ENCODE assay signal across 11 cellular contexts in genomic region chr20:57429579-57430202, GRCh38. TPM values are rescaled to one million over a fixed set of nuclear protein-coding genes. Genes with fewer than 3 reads are reported as not detected.
DNase-seq lines count a peak whose midpoint lies in the region; ATAC-seq and TF ChIP-seq lines count a peak whose summit lies in the region.
"Had no signal": no experiment of that assay in that cellular context is flagged by ENCODE, and none has a peak within 500 bp of the region (broad histone marks: within the 10 kb centered on the region; RNA-seq: fewer than 3 reads in every experiment).

No MANE protein-coding gene starts in this region.

- ATAC-seq in HG03378 (IDR thresholded peaks at IDR 0.05; ENCODE audit: unreplicated experiment) (peak; percentile 40), HG02885 (IDR thresholded peaks at IDR 0.05; ENCODE audit: poor library complexity, unreplicated experiment) (no peak)
- ATAC-seq: left ventricle myocardium superior had no signal

- peaks cover 89% of the 10 kb centered on the region for H3K4me1 Mint-ChIP-seq in CD14-positive monocyte
- H3K4me1 Mint-ChIP-seq in immature natural killer cell = peaks cover 49 to 50% of the 10 kb centered on the region in 2 donors

- DNase-seq in CD14-positive monocyte (ENCODE audit: low spot score) (peak; percentile 92), SKM-1 treated with dmso at 0.1 percent for 144 hours (lab: John Stamatoyannopoulos, UW; ENCODE audit: unreplicated experiment) (peak; percentile 87), immature natural killer cell (no peak), NCI-H1092 (lab: John Stamatoyannopoulos, UW) (no peak), ascending aorta (ENCODE audit: low spot score in 2 of 2) (no peak), pons (ENCODE audit: low spot score) (no peak)
- DNase-seq: activated naive CD4-positive, alpha-beta T cell treated with anti-CD3 and anti-CD28 coated beads, Interleukin-2, amount 10 ng/mL, durations not matched to agents 7 days and 5 days; DMS 273 treated with DMSO at 0.1 percent for 48 hours had no signal

- H3K27ac ChIP-seq in ascending aorta = peak overlapping the region in 1 of 2 donors; percentile 62

- H3K4me3 Mint-ChIP-seq in CD14-positive monocyte (peak overlapping the region in 1 of 2 donors; percentile 68), immature natural killer cell (peak overlapping the region in 3 of 5 donors; percentile 1 to 46 (median 3))
- H3K4me3 Mint-ChIP-seq: activated naive CD4-positive, alpha-beta T cell treated with anti-CD3 and anti-CD28 coated beads, Interleukin-2, amount 10 ng/mL, durations not matched to agents 7 days and 5 days had no signal

- TF ChIP-seq CTCF in CD14-positive monocyte (IDR thresholded peaks at IDR 0.05) (no peak), ascending aorta (IDR thresholded peaks at IDR 0.05) (no peak)

- no peaks in the 10 kb centered on the region for H3K9me3 ChIP-seq in ascending aorta

- H3K4me3 ChIP-seq in ascending aorta = no peak overlapping the region

- H3K36me3 ChIP-seq in ascending aorta = no peaks in the 10 kb centered on the region

- H3K27me3 ChIP-seq in ascending aorta = no peaks in the 10 kb centered on the region

- H3K4me1 ChIP-seq in ascending aorta = peaks cover 0 to 20% of the 10 kb centered on the region in 2 donors

- H3K27ac Mint-ChIP-seq in CD14-positive monocyte = peak overlapping the region; percentile 95 to 99 (median 97)
- peak overlapping the region in 1 of 6 donors; percentile 67 for H3K27ac Mint-ChIP-seq in immature natural killer cell
- H3K27ac Mint-ChIP-seq: activated naive CD4-positive, alpha-beta T cell treated with anti-CD3 and anti-CD28 coated beads, Interleukin-2, amount 10 ng/mL, durations not matched to agents 7 days and 5 days had no signal

- H3K36me3 Mint-ChIP-seq in CD14-positive monocyte (peaks cover 6% of the 10 kb centered on the region in 2 donors), immature natural killer cell (peaks cover 0 to 6% (median 0%) of the 10 kb centered on the region in 3 donors)

- intact Hi-C loops in CD14-positive monocyte (cut with micrococcal nuclease) = loop anchor here (2.0 to 5.0 kb wide), 3 partner anchors 37 to 198 kb away; partner anchors contain the start of gene RBM38 (in 2 of the 2)
- intact Hi-C loops in ascending aorta (cut with DNase I) = no loop called here

- H3K27me3 Mint-ChIP-seq in CD14-positive monocyte (ENCODE audit: low read depth in 3 of 3) = peaks cover 0 to 5% (median 4%) of the 10 kb centered on the region in 3 donors
- peaks cover 0 to 20% (median 6%) of the 10 kb centered on the region in 3 donors for H3K27me3 Mint-ChIP-seq in immature natural killer cell (ENCODE audit: low read depth in 3 of 3)

- H3K9me3 Mint-ChIP-seq in CD14-positive monocyte = peaks cover 0 to 7% (median 0%) of the 10 kb centered on the region in 7 donors
- no peaks in the 10 kb centered on the region for H3K9me3 Mint-ChIP-seq in immature natural killer cell

RNA-seq across cellular contexts. Expression of gene RBM38, which starts 38.5 kb away (rescaled TPM):
- polyA plus RNA-seq in CD14-positive monocyte (10 to 100 TPM in 1 of 2 donors, 1 to 10 TPM in 1; 7.5 to 17.8 TPM), immature natural killer cell (10 to 100 TPM; 43.6 to 89.1 (median 80.4) TPM)
- 24.6 TPM for total RNA-seq in ascending aorta

Comparison
In these comparisons a context has a peak if more than half of its experiments do, and no peak if none do; other contexts are left out.
1. DNase-seq: peak in CD14-positive monocyte (single experiment) and SKM-1 treated with dmso at 0.1 percent for 144 hours (single experiment); none in immature natural killer cell (0 of 3), NCI-H1092 (single experiment), ascending aorta (0 of 2) and pons (single experiment).